ENCODE assay signal across 17 cellular contexts in the genomic region with DNA sequence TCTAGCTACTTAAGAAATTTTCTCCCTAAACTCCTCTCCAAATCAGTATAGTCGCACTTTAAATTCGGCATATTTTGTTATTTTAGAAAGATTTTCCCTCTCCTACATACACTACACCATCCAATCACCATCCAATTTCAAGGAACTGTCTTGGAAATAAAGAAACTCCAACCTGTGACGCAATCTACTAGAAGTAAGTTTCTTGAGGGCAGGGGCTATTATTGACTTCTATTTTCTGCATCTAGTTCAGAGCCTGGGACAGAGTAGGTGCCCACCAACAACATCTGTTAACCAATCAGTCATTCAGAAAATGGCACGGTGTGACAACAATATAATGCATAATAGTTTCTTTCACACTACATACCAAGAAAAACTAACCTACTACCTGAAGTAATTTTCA. TPM values are rescaled to one million over a fixed set of nuclear protein-coding genes. Genes with fewer than 3 reads are reported as not detected.
A peak's percentile ranks its signal among the peaks of the same experiment; 100 is the strongest.
DNase-seq lines count a peak whose midpoint lies in the region; ATAC-seq and TF ChIP-seq lines count a peak whose summit lies in the region.
"Had no signal": no experiment of that assay in that cellular context is flagged by ENCODE, and none has a peak within 500 bp of the region (broad histone marks: within the 10 kb centered on the region; RNA-seq: fewer than 3 reads in every experiment).

No MANE protein-coding gene starts in this region.

- H2BK20ac ChIP-seq in IMR-90 (ENCODE audit: low read depth, low read length): no peak overlapping the region

- H3K27me3 ChIP-seq in DND-41 (ENCODE audit: insufficient read depth, low read length, poor library complexity): no peaks in the 10 kb centered on the region
- no peaks in the 10 kb centered on the region for H3K27me3 ChIP-seq in IMR-90 (ENCODE audit: control insufficient read depth, insufficient read depth, low read length)
- H3K27me3 ChIP-seq: BLaER1 treated with 17β-estradiol and CSF1 and Interleukin-3, amounts not matched to agents 10 nM and 100 nM had no signal

- no peak for TF ChIP-seq POLR2A in IMR-90 (IDR thresholded peaks at IDR 0.05; ENCODE audit: low read depth, low read length)

- H4K20me1 ChIP-seq in DND-41 (ENCODE audit: insufficient read depth, low read length) (peaks cover 17% of the 10 kb centered on the region; the same call in 1 of the 2 replicates), IMR-90 (ENCODE audit: insufficient read depth, low read length) (peaks cover 7% of the 10 kb centered on the region; the same call in 1 of the 2 replicates)

- no peaks in the 10 kb centered on the region; the same call in 1 of the 2 replicates for H3K36me3 ChIP-seq in DND-41 (ENCODE audit: insufficient read depth, low read length)
- no peaks in the 10 kb centered on the region for H3K36me3 ChIP-seq in IMR-90 (ENCODE audit: control insufficient read depth, insufficient read depth, low read length)

- 100% methylated on average over 1 of the region's 4 CpGs; no CpG with 5 or more reads in 1 of the 2 experiments for WGBS in IMR-90 (ENCODE audit: extremely low coverage in 2 of 2, insufficient read length in 1 of 2), 2 experiments

- H4K91ac ChIP-seq in IMR-90 (ENCODE audit: insufficient read depth, low read depth, low read length): no peak overlapping the region

- H3K9me1 ChIP-seq in IMR-90 (ENCODE audit: insufficient read depth, low read length): peaks cover 7% of the 10 kb centered on the region; the same call in 1 of the 2 replicates

- H3K56ac ChIP-seq in IMR-90 (ENCODE audit: extremely low read depth, insufficient read depth, low read length): no peak overlapping the region

- ATAC-seq in DND-41 (ENCODE audit: insufficient read depth, low read depth) (no peak), IMR-90 (ENCODE audit: low read depth) (no peak), HG03095 (IDR thresholded peaks at IDR 0.05; ENCODE audit: unreplicated experiment) (no peak)
- ATAC-seq: CD8-positive, alpha-beta T cell; GM23338; HCT116 had no signal

- H2AFZ ChIP-seq in DND-41 (ENCODE audit: low read depth, low read length) (no peak overlapping the region), IMR-90 (replicated peaks; ENCODE audit: low read length, poor library complexity) (no peak overlapping the region)
- H2AFZ ChIP-seq: GM23338 had no signal

- no peak overlapping the region for H3K27ac Mint-ChIP-seq in activated T-helper 1 cell treated with anti-CD3 and anti-CD28 coated beads, Interleukin-12 subunit alpha, Interleukin-12 subunit beta, Interleukin-2, Interleukin-4 antibody, amounts not matched to agents 30 ng/mL and 10 ng/mL and 1 ng/mL, durations not matched to agents 14 hours and 24 hours and 36 hours
- no peak overlapping the region for H3K27ac Mint-ChIP-seq in neural crest cell (ENCODE audit: unreplicated experiment)
- H3K27ac Mint-ChIP-seq: B cell; CD8-positive, alpha-beta T cell; GM23338 had no signal

- BruUV-seq in IMR-90 (replicated peaks; lab: Mats Ljungman, UMichigan): no TSS peak

- H2AK9ac ChIP-seq in IMR-90 (replicated peaks; ENCODE audit: low read depth, low read length, poor library complexity): no peak overlapping the region

- TF ChIP-seq RAD21 in IMR-90 (IDR thresholded peaks at IDR 0.05; ENCODE audit: low read length): no peak

- no peak overlapping the region for H3K14ac ChIP-seq in IMR-90 (replicated peaks; ENCODE audit: low read depth, low read length)

- H3K4me1 Mint-ChIP-seq in activated T-helper 1 cell treated with anti-CD3 and anti-CD28 coated beads, Interleukin-12 subunit alpha, Interleukin-12 subunit beta, Interleukin-2, Interleukin-4 antibody, amounts not matched to agents 30 ng/mL and 10 ng/mL and 1 ng/mL, durations not matched to agents 14 hours and 24 hours and 36 hours (ENCODE audit: low read depth): peaks cover 37% of the 10 kb centered on the region
- peaks cover 35% of the 10 kb centered on the region for H3K4me1 Mint-ChIP-seq in neural crest cell

- DNase-seq in DND-41 (no peak), IMR-90 (no peak), neural crest cell (ENCODE audit: low read depth, low spot score) (no peak), DMS153 treated with DMSO at 0.1 percent for 48 hours (lab: John Stamatoyannopoulos, UW; ENCODE audit: unreplicated experiment) (no peak), T1000 (lab: John Stamatoyannopoulos, UW) (no peak)
- no peak for DNase-seq in activated T-helper 1 cell treated with anti-CD3 and anti-CD28 coated beads, Interleukin-12 subunit alpha, Interleukin-12 subunit beta, Interleukin-2, Interleukin-4 antibody, amounts not matched to agents 30 ng/mL and 10 ng/mL and 1 ng/mL, durations not matched to agents 14 hours and 24 hours and 36 hours (ENCODE audit: low spot score)
- DNase-seq: Calu3; CD8-positive, alpha-beta T cell; DMS53; GDM1; H7 had no signal

- no peak overlapping the region for H2AK5ac ChIP-seq in IMR-90 (ENCODE audit: low read depth, low read length)

- peaks cover 19% of the 10 kb centered on the region for H3K36me3 Mint-ChIP-seq in activated T-helper 1 cell treated with anti-CD3 and anti-CD28 coated beads, Interleukin-12 subunit alpha, Interleukin-12 subunit beta, Interleukin-2, Interleukin-4 antibody, amounts not matched to agents 30 ng/mL and 10 ng/mL and 1 ng/mL, durations not matched to agents 14 hours and 24 hours and 36 hours (ENCODE audit: low read depth)
- peaks cover 7% of the 10 kb centered on the region for H3K36me3 Mint-ChIP-seq in neural crest cell (ENCODE audit: low read depth)

- H3K23ac ChIP-seq in IMR-90 (ENCODE audit: low read depth, low read length): no peak overlapping the region

- H4K8ac ChIP-seq in IMR-90 (ENCODE audit: low read depth in 2 of 2, low read length in 2 of 2): no peak overlapping the region

- peaks cover 19 to 43% of the 10 kb centered on the region in 2 experiments for H3K79me1 ChIP-seq in IMR-90 (ENCODE audit: low read depth in 1 of 2, low read length in 2 of 2)

- no peak overlapping the region for H3K4ac ChIP-seq in IMR-90 (ENCODE audit: low read depth, low read length)

- peaks cover 3% of the 10 kb centered on the region for H3K27me3 Mint-ChIP-seq in activated T-helper 1 cell treated with anti-CD3 and anti-CD28 coated beads, Interleukin-12 subunit alpha, Interleukin-12 subunit beta, Interleukin-2, Interleukin-4 antibody, amounts not matched to agents 30 ng/mL and 10 ng/mL and 1 ng/mL, durations not matched to agents 14 hours and 24 hours and 36 hours (ENCODE audit: insufficient read depth)
- peaks cover 5% of the 10 kb centered on the region for H3K27me3 Mint-ChIP-seq in neural crest cell (ENCODE audit: low read depth)
- H3K27me3 Mint-ChIP-seq: B cell had no signal

- TF ChIP-seq CTCF in DND-41 (IDR thresholded peaks at IDR 0.05; ENCODE audit: borderline replicate concordance, extremely low read depth, low read length, poor library complexity, severe bottlenecking) (no peak), IMR-90 (conservative IDR thresholded peaks at IDR 0.05; ENCODE audit: low read depth, low read length) (no peak), neural crest cell (conservative IDR thresholded peaks at IDR 0.05) (no peak)

- no peak overlapping the region for H2BK120ac ChIP-seq in IMR-90 (ENCODE audit: low read depth, low read length)

- H3K9ac ChIP-seq in DND-41 (ENCODE audit: low read depth, low read length): no peak overlapping the region
- H3K9ac ChIP-seq in IMR-90 (ENCODE audit: low read depth, low read length): no peak overlapping the region
- H3K9ac ChIP-seq: BLaER1 treated with 17β-estradiol and CSF1 and Interleukin-3, amounts not matched to agents 10 nM and 100 nM; KMS-11 had no signal

- H3K27ac ChIP-seq in DND-41 (ENCODE audit: low read length) (no peak overlapping the region), IMR-90 (ENCODE audit: insufficient read depth, low read length) (no peak overlapping the region)
- H3K27ac ChIP-seq: BLaER1 treated with 17β-estradiol and CSF1 and Interleukin-3, amounts not matched to agents 10 nM and 100 nM; KMS-11 had no signal

- H3K4me3 Mint-ChIP-seq in activated T-helper 1 cell treated with anti-CD3 and anti-CD28 coated beads, Interleukin-12 subunit alpha, Interleukin-12 subunit beta, Interleukin-2, Interleukin-4 antibody, amounts not matched to agents 30 ng/mL and 10 ng/mL and 1 ng/mL, durations not matched to agents 14 hours and 24 hours and 36 hours: peak overlapping the region; percentile 45
- peak overlapping the region; percentile 11 for H3K4me3 Mint-ChIP-seq in neural crest cell
- H3K4me3 Mint-ChIP-seq: B cell; CD8-positive, alpha-beta T cell; GM23338 had no signal

- CTCF ChIA-PET in IMR-90 (lab: Yijun Ruan, JAX): no interaction called here

- intact Hi-C loops in IMR-90 (cut with micrococcal nuclease): no loop called here
- intact Hi-C loops in activated T-helper 1 cell treated with anti-CD3 and anti-CD28 coated beads, Interleukin-12 subunit alpha, Interleukin-12 subunit beta, Interleukin-2, Interleukin-4 antibody, amounts not matched to agents 30 ng/mL and 10 ng/mL and 1 ng/mL, durations not matched to agents 14 hours and 24 hours and 36 hours (cut with micrococcal nuclease): no loop called here

- dilution Hi-C loops in IMR-90 (cut with HindIII; ENCODE audit: low sequenced_read_pairs, unreplicated experiment): no loop called here

- peaks cover 85% of the 10 kb centered on the region for H3K79me2 ChIP-seq in DND-41 (ENCODE audit: insufficient read depth, low read length)

- H3K9me3 Mint-ChIP-seq in activated T-helper 1 cell treated with anti-CD3 and anti-CD28 coated beads, Interleukin-12 subunit alpha, Interleukin-12 subunit beta, Interleukin-2, Interleukin-4 antibody, amounts not matched to agents 30 ng/mL and 10 ng/mL and 1 ng/mL, durations not matched to agents 14 hours and 24 hours and 36 hours: no peaks in the 10 kb centered on the region
- H3K9me3 Mint-ChIP-seq in neural crest cell: peaks cover 5% of the 10 kb centered on the region
- H3K9me3 Mint-ChIP-seq: CD8-positive, alpha-beta T cell; GM23338 had no signal

- H3K4me3 ChIP-seq in DND-41 (ENCODE audit: low read depth in 1 of 2, low read length in 2 of 2): no peak overlapping the region
- H3K4me3 ChIP-seq in IMR-90 (ENCODE audit: insufficient read depth, low read depth, low read length): no peak overlapping the region
- H3K4me3 ChIP-seq: BLaER1 treated with 17β-estradiol and CSF1 and Interleukin-3, amounts not matched to agents 10 nM and 100 nM; GM23338 had no signal

- H3K9me3 ChIP-seq in DND-41 (ENCODE audit: insufficient read depth, low read length, severe bottlenecking): no peaks in the 10 kb centered on the region
- no peaks in the 10 kb centered on the region for H3K9me3 ChIP-seq in IMR-90 (ENCODE audit: control insufficient read depth, insufficient read depth, low read length)
- H3K9me3 ChIP-seq: BLaER1 treated with 17β-estradiol and CSF1 and Interleukin-3, amounts not matched to agents 10 nM and 100 nM had no signal

- no peak overlapping the region for H4K5ac ChIP-seq in IMR-90 (ENCODE audit: low read depth, low read length)

- in situ Hi-C loops in IMR-90 (cut with MboI; ENCODE audit: low sequenced_read_pairs): no loop called here

- no peak overlapping the region for H3K18ac ChIP-seq in IMR-90 (ENCODE audit: low read depth, low read length)

- H3K4me2 ChIP-seq in DND-41 (ENCODE audit: insufficient read depth, low read length) (peak overlapping the region; percentile 27; the same call in 1 of the 2 replicates), IMR-90 (ENCODE audit: low read depth, low read length) (no peak overlapping the region)
- H3K4me2 ChIP-seq: GM23338, KMS-11 had no signal

- H3K4me1 ChIP-seq in DND-41 (ENCODE audit: insufficient read depth, low read length) (peaks cover 50% of the 10 kb centered on the region), IMR-90 (ENCODE audit: control insufficient read depth, insufficient read depth, low read length) (no peaks in the 10 kb centered on the region)

- H2BK5ac ChIP-seq in IMR-90 (ENCODE audit: low read depth, low read length, poor library complexity, severe bottlenecking): no peak overlapping the region

- no peak overlapping the region for H2BK15ac ChIP-seq in IMR-90 (ENCODE audit: low read depth, low read length)

- POLR2A ChIA-PET in IMR-90 (lab: Charles Lee; ENCODE audit: unreplicated experiment): no interaction called here

RNA-seq across cellular contexts. Expression of gene ATG5, which starts 3.6 kb away (rescaled TPM):
- total RNA-seq in IMR-90 (2012; rRNA removed): 28.0 and 44.7 TPM in 2 replicates
- 11.8 and 13.5 TPM in 2 replicates for polyA plus RNA-seq in IMR-90 (2012; rRNA removed)
- polyA plus RNA-seq in IMR-90 (2012; cell fraction: cytosol; rRNA removed): 4.6 and 5.3 TPM in 2 replicates
- 1.8 and 9.8 TPM in 2 replicates for polyA plus RNA-seq in IMR-90 (2012; cell fraction: nucleus; rRNA removed; ENCODE audit: low replicate concordance)
- total RNA-seq in activated T-helper 1 cell treated with anti-CD3 and anti-CD28 coated beads, Interleukin-12 subunit alpha, Interleukin-12 subunit beta, Interleukin-2, Interleukin-4 antibody, amounts not matched to agents 30 ng/mL and 10 ng/mL and 1 ng/mL, durations not matched to agents 14 hours and 24 hours and 36 hours: 36.0 and 36.7 TPM in 2 replicates
- total RNA-seq in neural crest cell: 22.5 and 22.8 TPM in 2 replicates

RNA-seq across cellular contexts. Expression of gene CRYBG1, which starts 38.6 kb away (rescaled TPM):
- total RNA-seq in IMR-90 (2012; rRNA removed): 1.1 TPM in 2 replicates
- 0.32 and 0.38 TPM in 2 replicates for polyA plus RNA-seq in IMR-90 (2012; rRNA removed)
- polyA plus RNA-seq in IMR-90 (2012; cell fraction: cytosol; rRNA removed): 0.09 and 0.12 TPM in 2 replicates
- polyA plus RNA-seq in IMR-90 (2012; cell fraction: nucleus; rRNA removed; ENCODE audit: low replicate concordance): 0.14 and 0.50 TPM in 2 replicates
- total RNA-seq in activated T-helper 1 cell treated with anti-CD3 and anti-CD28 coated beads, Interleukin-12 subunit alpha, Interleukin-12 subunit beta, Interleukin-2, Interleukin-4 antibody, amounts not matched to agents 30 ng/mL and 10 ng/mL and 1 ng/mL, durations not matched to agents 14 hours and 24 hours and 36 hours: 10.2 and 11.4 TPM in 2 replicates
- total RNA-seq in neural crest cell: 0.07 TPM in 1 of 2 replicates, not detected in the other
